Comparison of ENCODE assay signal across 8 cellular contexts in genomic region chr12:751828-752672, GRCh38. TPM values are rescaled to one million over a fixed set of nuclear protein-coding genes. Genes with fewer than 3 reads are reported as not detected.
DNase-seq lines count a peak whose midpoint lies in the region; ATAC-seq, FAIRE-seq and TF ChIP-seq lines count a peak whose summit lies in the region.

TSS of gene WNK1 (plus strand) at chr12:752579. CDS start at chr12:753566, 987 bp downstream.

- peak; percentile 62 to 89 for TF ChIP-seq POLR2A in tibial nerve (IDR thresholded peaks at IDR 0.05)

- H3K36me3 ChIP-seq in pancreas: no peaks in the 10 kb centered on the region
- H3K36me3 ChIP-seq in tibial nerve: no peaks in the 10 kb centered on the region

- DNase-seq in GM12864 (ENCODE audit: low read depth) (peak; percentile 97), NCI-H1417 (lab: John Stamatoyannopoulos, UW) (peak; percentile 97 to 100 (median 99)), SW 1271 (lab: John Stamatoyannopoulos, UW) (peak; percentile 99 to 100), Right ventricle myocardium superior (peak; percentile 97), pancreas (peak; percentile 95 to 98 (median 96)), tibial nerve (ENCODE audit: low spot score in 2 of 2) (peak; percentile 94 to 96)
- DNase-seq in activated naive CD8-positive, alpha-beta T cell treated with anti-CD3 and anti-CD28 coated beads, Interleukin-2, amount 50 U/mL, for 16 hours (ENCODE audit: low read depth, low spot score): peak; percentile 92

- peak; percentile 69 for FAIRE-seq in pancreas (lab: Jason Lieb, UNC)

- 1 to 2% methylated on average over 40 to 47 of the region's 47 CpGs for WGBS in pancreas, 2 donors
- 1% methylated on average over 46 to 47 of the region's 47 CpGs for WGBS in tibial nerve, 2 donors

- peak; percentile 55 for ATAC-seq in HG02759 (IDR thresholded peaks at IDR 0.05; ENCODE audit: unreplicated experiment)
- peak; percentile 88 for ATAC-seq in Right ventricle myocardium superior (ENCODE audit: poor library complexity)
- ATAC-seq in pancreas: peak; percentile 78 to 87 (median 84)

- H3K27me3 ChIP-seq in pancreas: no peaks in the 10 kb centered on the region
- no peaks in the 10 kb centered on the region for H3K27me3 ChIP-seq in tibial nerve

- H3K27ac ChIP-seq in pancreas (peak within 1 kb of the TSS; percentile 90 to 97 (median 95)), tibial nerve (peak within 1 kb of the TSS; percentile 97 to 100 (median 100))

- H3K9me3 ChIP-seq in pancreas (no peaks in the 10 kb centered on the region), tibial nerve (no peaks in the 10 kb centered on the region)

- TF ChIP-seq EP300 in tibial nerve (IDR thresholded peaks at IDR 0.05): peak in 1 of 2 donors; percentile 97

- peak within 1 kb of the TSS; percentile 87 for H3K4me3 ChIP-seq in GM12864 (ENCODE audit: low read depth, low read length)
- H3K4me3 ChIP-seq in pancreas: peak within 1 kb of the TSS; percentile 68 to 86 (median 77)
- peak within 1 kb of the TSS; percentile 91 to 98 (median 94) for H3K4me3 ChIP-seq in tibial nerve

- TF ChIP-seq CTCF in GM12864 (IDR thresholded peaks at IDR 0.05; ENCODE audit: low read depth, low read length, missing control alignments) (no peak), pancreas (IDR thresholded peaks at IDR 0.05) (no peak), tibial nerve (IDR thresholded peaks at IDR 0.05) (no peak)

- H3K4me1 ChIP-seq in pancreas (peaks cover 0 to 22% (median 17%) of the 10 kb centered on the region in 3 donors), tibial nerve (peaks cover 0 to 47% (median 15%) of the 10 kb centered on the region in 4 donors)

- intact Hi-C loops in Right ventricle myocardium superior (cut with DNase I): loop anchor here (5.0 to 10.0 kb wide), 4 partner anchors 63 to 180 kb away; no protein-coding TSS in a partner anchor
- intact Hi-C loops in pancreas (cut with DNase I): loop anchor here in 2 of 3 donors (5.0 to 10.0 kb wide), 2 partner anchors 175 to 187 kb away; no protein-coding TSS in a partner anchor

RNA-seq across cellular contexts. Expression of gene WNK1, which starts in this region (rescaled TPM):
- total RNA-seq in Right ventricle myocardium superior: 294 TPM
- 10 to 100 TPM; 36.8 to 73.9 (median 40.1) TPM for total RNA-seq in pancreas
- polyA plus RNA-seq in pancreas: 10 to 100 TPM; 10.9 to 11.4 TPM
- total RNA-seq in tibial nerve: 100 to 1,000 TPM; 153 to 220 (median 178) TPM

Comparison
In these comparisons a context has a peak if more than half of its experiments do, and no peak if none do; other contexts are left out.
1. Peak in every context shown above with its lines: DNase-seq, ATAC-seq, H3K4me3 ChIP-seq and H3K27ac ChIP-seq.